ENCODE assay signal across 2 cellular contexts in genomic region chr5:123092696-123093095, GRCh38.
A peak's percentile ranks its signal among the peaks of the same experiment; 100 is the strongest.
TF ChIP-seq lines count a peak whose summit lies in the region.

No MANE protein-coding gene starts in this region.

TF ChIP-seq in IMR-90, 13 proteins besides CTCF, POLR2A, EP300 and RAD21:
- TF ChIP-seq CEBPB (IDR thresholded peaks at IDR 0.05; ENCODE audit: low read depth, low read length) (no peak), RFX5 (IDR thresholded peaks at IDR 0.05; ENCODE audit: low read depth, low read length) (no peak), BHLHE40 (IDR thresholded peaks at IDR 0.05; ENCODE audit: low read depth, low read length) (no peak), MAZ (IDR thresholded peaks at IDR 0.05; ENCODE audit: borderline replicate concordance, low read depth, low read length) (no peak), MXI1 (IDR thresholded peaks at IDR 0.05; ENCODE audit: borderline replicate concordance, low read depth, low read length) (no peak), NFE2L2 (IDR thresholded peaks at IDR 0.05; ENCODE audit: low read depth, low read length) (no peak), FOS (IDR thresholded peaks at IDR 0.05; ENCODE audit: low read depth, low read length) (no peak), RCOR1 (IDR thresholded peaks at IDR 0.05; ENCODE audit: insufficient replicate concordance, low read length) (no peak), CHD1 (IDR thresholded peaks at IDR 0.05; ENCODE audit: low read depth, low read length) (no peak), MAFK (IDR thresholded peaks at IDR 0.05; ENCODE audit: low read depth, low read length) (no peak), USF2 (IDR thresholded peaks at IDR 0.05; ENCODE audit: low read depth, low read length) (no peak)

TF ChIP-seq in H1, 55 proteins besides CTCF, POLR2A, EP300 and RAD21:
- TF ChIP-seq SIRT6 (IDR thresholded peaks at IDR 0.05; ENCODE audit: low read length) (no peak), CBX8 (IDR thresholded peaks at IDR 0.05; ENCODE audit: borderline replicate concordance, low read depth, low read length) (peak; percentile 40; the same call in 1 of the 2 replicates)
